1 cellular context compared by ENCODE assay signal in genomic region chr11:66412110-66412509, GRCh38.
TF ChIP-seq lines count a peak whose summit lies in the region.

No MANE protein-coding gene starts in this region.

TF ChIP-seq in WTC11, 78 proteins besides CTCF, POLR2A, EP300 and RAD21 (continued from another document):
- no peak for TF ChIP-seq E2F5 (CRISPR knock-in tag; IDR thresholded peaks at IDR 0.05)
- TF ChIP-seq ATF3 (CRISPR knock-in tag; conservative IDR thresholded peaks at IDR 0.05), result no peak
- TF ChIP-seq FOXK1 (CRISPR knock-in tag; IDR thresholded peaks at IDR 0.05), result no peak
- TF ChIP-seq ZNF671 (CRISPR knock-in tag; IDR thresholded peaks at IDR 0.05), result no peak
- TF ChIP-seq, protein P1, sequence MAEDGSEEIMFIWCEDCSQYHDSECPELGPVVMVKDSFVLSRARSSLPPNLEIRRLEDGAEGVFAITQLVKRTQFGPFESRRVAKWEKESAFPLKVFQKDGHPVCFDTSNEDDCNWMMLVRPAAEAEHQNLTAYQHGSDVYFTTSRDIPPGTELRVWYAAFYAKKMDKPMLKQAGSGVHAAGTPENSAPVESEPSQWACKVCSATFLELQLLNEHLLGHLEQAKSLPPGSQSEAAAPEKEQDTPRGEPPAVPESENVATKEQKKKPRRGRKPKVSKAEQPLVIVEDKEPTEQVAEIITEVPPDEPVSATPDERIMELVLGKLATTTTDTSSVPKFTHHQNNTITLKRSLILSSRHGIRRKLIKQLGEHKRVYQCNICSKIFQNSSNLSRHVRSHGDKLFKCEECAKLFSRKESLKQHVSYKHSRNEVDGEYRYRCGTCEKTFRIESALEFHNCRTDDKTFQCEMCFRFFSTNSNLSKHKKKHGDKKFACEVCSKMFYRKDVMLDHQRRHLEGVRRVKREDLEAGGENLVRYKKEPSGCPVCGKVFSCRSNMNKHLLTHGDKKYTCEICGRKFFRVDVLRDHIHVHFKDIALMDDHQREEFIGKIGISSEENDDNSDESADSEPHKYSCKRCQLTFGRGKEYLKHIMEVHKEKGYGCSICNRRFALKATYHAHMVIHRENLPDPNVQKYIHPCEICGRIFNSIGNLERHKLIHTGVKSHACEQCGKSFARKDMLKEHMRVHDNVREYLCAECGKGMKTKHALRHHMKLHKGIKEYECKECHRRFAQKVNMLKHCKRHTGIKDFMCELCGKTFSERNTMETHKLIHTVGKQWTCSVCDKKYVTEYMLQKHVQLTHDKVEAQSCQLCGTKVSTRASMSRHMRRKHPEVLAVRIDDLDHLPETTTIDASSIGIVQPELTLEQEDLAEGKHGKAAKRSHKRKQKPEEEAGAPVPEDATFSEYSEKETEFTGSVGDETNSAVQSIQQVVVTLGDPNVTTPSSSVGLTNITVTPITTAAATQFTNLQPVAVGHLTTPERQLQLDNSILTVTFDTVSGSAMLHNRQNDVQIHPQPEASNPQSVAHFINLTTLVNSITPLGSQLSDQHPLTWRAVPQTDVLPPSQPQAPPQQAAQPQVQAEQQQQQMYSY (CRISPR knock-in tag; IDR thresholded peaks at IDR 0.05), result no peak
- TF ChIP-seq, protein P2, sequence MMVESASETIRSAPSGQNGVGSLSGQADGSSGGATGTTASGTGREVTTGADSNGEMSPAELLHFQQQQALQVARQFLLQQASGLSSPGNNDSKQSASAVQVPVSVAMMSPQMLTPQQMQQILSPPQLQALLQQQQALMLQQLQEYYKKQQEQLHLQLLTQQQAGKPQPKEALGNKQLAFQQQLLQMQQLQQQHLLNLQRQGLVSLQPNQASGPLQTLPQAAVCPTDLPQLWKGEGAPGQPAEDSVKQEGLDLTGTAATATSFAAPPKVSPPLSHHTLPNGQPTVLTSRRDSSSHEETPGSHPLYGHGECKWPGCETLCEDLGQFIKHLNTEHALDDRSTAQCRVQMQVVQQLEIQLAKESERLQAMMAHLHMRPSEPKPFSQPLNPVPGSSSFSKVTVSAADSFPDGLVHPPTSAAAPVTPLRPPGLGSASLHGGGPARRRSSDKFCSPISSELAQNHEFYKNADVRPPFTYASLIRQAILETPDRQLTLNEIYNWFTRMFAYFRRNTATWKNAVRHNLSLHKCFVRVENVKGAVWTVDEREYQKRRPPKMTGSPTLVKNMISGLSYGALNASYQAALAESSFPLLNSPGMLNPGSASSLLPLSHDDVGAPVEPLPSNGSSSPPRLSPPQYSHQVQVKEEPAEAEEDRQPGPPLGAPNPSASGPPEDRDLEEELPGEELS (CRISPR knock-in tag; IDR thresholded peaks at IDR 0.05), result no peak
- TF ChIP-seq ETV6 (CRISPR knock-in tag; IDR thresholded peaks at IDR 0.05), result no peak
- TF ChIP-seq ZNF263 (CRISPR knock-in tag; IDR thresholded peaks at IDR 0.05; ENCODE audit: low read depth), result no peak
- TF ChIP-seq ZNF396 (CRISPR knock-in tag; IDR thresholded peaks at IDR 0.05; ENCODE audit: borderline replicate concordance), result no peak
- TF ChIP-seq, protein P3, sequence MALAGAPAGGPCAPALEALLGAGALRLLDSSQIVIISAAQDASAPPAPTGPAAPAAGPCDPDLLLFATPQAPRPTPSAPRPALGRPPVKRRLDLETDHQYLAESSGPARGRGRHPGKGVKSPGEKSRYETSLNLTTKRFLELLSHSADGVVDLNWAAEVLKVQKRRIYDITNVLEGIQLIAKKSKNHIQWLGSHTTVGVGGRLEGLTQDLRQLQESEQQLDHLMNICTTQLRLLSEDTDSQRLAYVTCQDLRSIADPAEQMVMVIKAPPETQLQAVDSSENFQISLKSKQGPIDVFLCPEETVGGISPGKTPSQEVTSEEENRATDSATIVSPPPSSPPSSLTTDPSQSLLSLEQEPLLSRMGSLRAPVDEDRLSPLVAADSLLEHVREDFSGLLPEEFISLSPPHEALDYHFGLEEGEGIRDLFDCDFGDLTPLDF (CRISPR knock-in tag; IDR thresholded peaks at IDR 0.05), result no peak
- TF ChIP-seq ZNF317 (CRISPR knock-in tag; IDR thresholded peaks at IDR 0.05; ENCODE audit: borderline replicate concordance, low read depth), result no peak
